ENCODE assay signal across 17 cellular contexts in the genomic region with DNA sequence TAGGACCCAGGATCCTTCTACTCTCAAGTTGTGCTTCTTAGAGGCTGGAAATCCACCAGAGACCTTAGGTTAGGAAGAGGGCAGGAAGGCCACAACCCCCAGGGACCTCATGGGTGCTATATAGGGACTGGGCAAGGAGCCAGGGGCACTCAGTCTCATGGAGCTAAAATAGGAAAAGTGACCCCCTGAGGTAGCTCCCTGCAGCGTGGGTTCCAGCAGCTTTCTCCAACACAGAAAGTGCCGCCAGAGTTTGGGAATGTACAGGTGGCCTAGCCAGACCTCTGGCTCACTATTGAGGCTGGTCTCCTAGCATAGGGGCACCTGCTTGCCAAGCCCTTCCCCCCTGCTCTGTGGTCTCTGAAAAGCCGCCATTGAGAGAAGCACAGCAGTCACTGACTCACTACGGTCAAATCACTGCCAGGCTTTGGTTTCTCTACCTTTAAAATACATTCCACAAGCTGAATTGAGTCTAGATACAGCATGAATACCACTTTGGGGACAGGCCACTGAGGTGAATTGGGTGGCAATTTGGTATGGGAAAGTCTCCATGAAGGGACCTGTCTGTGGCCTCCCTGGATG.
A peak's percentile ranks its signal among the peaks of the same experiment; 100 is the strongest.
DNase-seq lines count a peak whose midpoint lies in the region; ATAC-seq and TF ChIP-seq lines count a peak whose summit lies in the region.
"Had no signal": no experiment of that assay in that cellular context is flagged by ENCODE, and none has a peak within 500 bp of the region (broad histone marks: within the 10 kb centered on the region; RNA-seq: fewer than 3 reads in every experiment).

No MANE protein-coding gene starts in this region.

- H3K79me1 ChIP-seq in mesendoderm (ENCODE audit: low read length), result no peaks in the 10 kb centered on the region

- no peaks in the 10 kb centered on the region for H3K4me1 ChIP-seq in HEK293 (ENCODE audit: control insufficient read depth, insufficient read depth, low read length)
- H3K4me1 ChIP-seq in mesendoderm (ENCODE audit: control insufficient read depth, low read depth, low read length), result no peaks in the 10 kb centered on the region
- H3K4me1 ChIP-seq: BE2C had no signal

- ATAC-seq in SK-N-SH treated with all-trans-retinoic acid at 6 μM for 48 hours, result peak; percentile 24; the same call in 2 of the 3 replicates

- H3K56ac ChIP-seq in mesendoderm (ENCODE audit: low read length), result no peak overlapping the region

- no peak overlapping the region for H2BK15ac ChIP-seq in mesendoderm (replicated peaks; ENCODE audit: low read depth)

- POLR2A ChIA-PET in HEK293 (lab: Yijun Ruan, JAX), result no interaction called here

- no peaks in the 10 kb centered on the region for H3K9me3 ChIP-seq in HEK293 (ENCODE audit: control insufficient read depth, insufficient read depth, low read depth, low read length)

- WGBS in mesendoderm (ENCODE audit: extremely low coverage, insufficient coverage, low lambda C conversion rate), result no CpG with 5 or more reads among the region's 4 CpGs

- CTCF ChIA-PET in HEK293 (lab: Yijun Ruan, JAX), result no interaction called here

- no peak overlapping the region for H3K4me2 ChIP-seq in mesendoderm (ENCODE audit: low read length)

- no peak overlapping the region for H3K27ac ChIP-seq in HEK293 (ENCODE audit: extremely low read depth, low read depth, low read length)
- H3K27ac ChIP-seq in mesendoderm (ENCODE audit: low read depth, low read length), result no peak overlapping the region

- TF ChIP-seq CTCF in HEK293 (tag by site-specific recombination; IDR thresholded peaks at IDR 0.05), result no peak

- H2BK5ac ChIP-seq in mesendoderm (ENCODE audit: low read length), result no peak overlapping the region

- no peak overlapping the region for H3K4me3 ChIP-seq in HEK293 (ENCODE audit: low read depth, low read length)
- no peak overlapping the region for H3K4me3 ChIP-seq in mesendoderm (ENCODE audit: low read length)

- peak overlapping the region; percentile 37 for H3K23ac ChIP-seq in mesendoderm (ENCODE audit: low read length)

- H3K36me3 ChIP-seq in HEK293 (ENCODE audit: control insufficient read depth in 2 of 2, insufficient read depth in 1 of 2, low read length in 2 of 2) (no peaks in the 10 kb centered on the region), mesendoderm (ENCODE audit: control insufficient read depth, insufficient read depth, low read length) (no peaks in the 10 kb centered on the region)
- H3K36me3 ChIP-seq: BE2C had no signal

- H3K9ac ChIP-seq in mesendoderm (ENCODE audit: low read length), result no peak overlapping the region

- no peak overlapping the region for H2AK5ac ChIP-seq in mesendoderm (ENCODE audit: low read length)

- no peak overlapping the region for H4K5ac ChIP-seq in mesendoderm (ENCODE audit: low read length)

- peak in 2 of 3 experiments; percentile 14 to 35 for DNase-seq in NCI-H1417 (lab: John Stamatoyannopoulos, UW)
- DNase-seq in NCI-H1417 treated with DMSO at 0.1 percent for 48 hours (lab: John Stamatoyannopoulos, UW), result no peak
- DNase-seq in mesendoderm, result no peak
- no peak for DNase-seq in midbrain (lab: John Stamatoyannopoulos, UW)
- DNase-seq in HUDEP-2 (lab: John Stamatoyannopoulos, UW; ENCODE audit: unreplicated experiment in 76 of 76), result no peak
- DNase-seq: BE2C; Calu3; CD4-positive, alpha-beta memory T cell; H7; MM.1S; NCI-H1105; NCI-H1694 treated with DMSO at 0.1 percent for 48 hours; NCI-H510A treated with DMSO at 0.1 percent for 48 hours; NCI-H774; SHP77 treated with DMSO at 0.1 percent for 48 hours had no signal

- no peak overlapping the region for H3K18ac ChIP-seq in mesendoderm (ENCODE audit: low read length)

- H3K79me2 ChIP-seq in mesendoderm (ENCODE audit: control insufficient read depth, insufficient read depth, low read length), result no peaks in the 10 kb centered on the region

- no peaks in the 10 kb centered on the region for H3K27me3 ChIP-seq in mesendoderm (ENCODE audit: insufficient read depth, low read length, poor library complexity)

- H4K8ac ChIP-seq in mesendoderm (ENCODE audit: low read depth, low read length), result no peak overlapping the region

- H3K4ac ChIP-seq in mesendoderm (ENCODE audit: low read depth, low read length), result no peak overlapping the region

- no peak overlapping the region for H2BK120ac ChIP-seq in mesendoderm (ENCODE audit: low read depth, low read length)

TF ChIP-seq in HEK293, 187 proteins besides CTCF, POLR2A, EP300 and RAD21:
- no peak for TF ChIP-seq EGR2 (tag by site-specific recombination; IDR thresholded peaks at IDR 0.05; ENCODE audit: low read depth)
- TF ChIP-seq ZIC2 (tag by site-specific recombination; IDR thresholded peaks at IDR 0.05), result peak; percentile 66; the same call in 1 of the 2 replicates

TF ChIP-seq in SK-N-SH treated with all-trans-retinoic acid at 6 μM for 48 hours, 23 proteins besides CTCF, POLR2A, EP300 and RAD21:
- TF ChIP-seq ARNTL (CRISPR knock-in tag; IDR thresholded peaks at IDR 0.05; ENCODE audit: borderline replicate concordance, low read depth) (no peak), ZNF565 (CRISPR knock-in tag; conservative IDR thresholded peaks at IDR 0.05; ENCODE audit: low read depth) (no peak), SNAI2 (CRISPR knock-in tag; IDR thresholded peaks at IDR 0.05) (no peak), OSR1 (CRISPR knock-in tag; IDR thresholded peaks at IDR 0.05) (no peak)

Comparison
In these comparisons a context has a peak if more than half of its experiments do, and no peak if none do; other contexts are left out.
1. DNase-seq: peak in NCI-H1417 (2 of 3); none in NCI-H1417 treated with DMSO at 0.1 percent for 48 hours (single experiment), mesendoderm (single experiment), midbrain (single experiment) and HUDEP-2 (0 of 76).